In the genomic region with DNA sequence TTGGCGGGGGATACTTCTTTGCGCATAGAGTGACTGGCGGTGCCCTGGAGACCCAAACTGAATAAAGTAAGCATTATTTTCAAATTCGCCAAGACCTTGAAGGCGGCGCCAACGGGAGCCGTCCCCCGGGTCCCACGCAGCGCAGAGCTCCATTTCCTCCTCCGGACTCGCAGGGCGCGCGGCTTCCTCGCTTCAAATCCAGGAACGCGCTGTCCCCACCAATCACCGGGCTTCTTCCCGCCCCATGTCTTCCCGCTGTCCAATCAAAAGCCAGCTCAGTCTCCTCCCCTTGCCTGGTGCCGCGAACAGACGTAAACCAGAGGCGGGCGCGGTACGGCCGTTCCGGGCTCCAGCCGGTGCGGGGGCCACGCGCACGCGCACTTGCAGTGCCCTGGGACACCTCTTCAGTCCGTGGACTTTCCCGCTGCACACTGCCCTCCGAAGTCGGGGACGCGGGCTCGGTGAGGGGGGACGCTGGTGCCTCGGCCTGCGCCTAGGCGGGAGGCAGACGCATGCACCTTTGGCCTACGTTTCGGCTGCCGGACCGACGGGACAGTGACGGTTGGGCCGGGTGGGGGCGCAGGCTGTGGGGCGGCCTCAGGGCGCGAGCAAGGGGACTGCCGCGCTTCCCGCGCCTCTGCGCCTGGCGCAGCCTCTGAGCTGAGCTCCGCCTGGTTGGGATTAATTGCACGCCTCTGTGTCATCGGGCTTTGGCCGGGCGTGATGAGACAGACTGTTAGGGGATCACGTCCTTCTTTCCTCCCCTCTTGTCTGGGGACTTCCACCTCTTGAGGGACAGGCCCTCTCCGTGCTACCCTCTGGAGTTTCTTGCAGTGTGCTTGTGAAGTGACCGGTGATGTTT, we compare ENCODE assay signal across 1 cellular context.
A peak's percentile ranks its signal among the peaks of the same experiment; 100 is the strongest.
TF ChIP-seq lines count a peak whose summit lies in the region.

A gene with protein sequence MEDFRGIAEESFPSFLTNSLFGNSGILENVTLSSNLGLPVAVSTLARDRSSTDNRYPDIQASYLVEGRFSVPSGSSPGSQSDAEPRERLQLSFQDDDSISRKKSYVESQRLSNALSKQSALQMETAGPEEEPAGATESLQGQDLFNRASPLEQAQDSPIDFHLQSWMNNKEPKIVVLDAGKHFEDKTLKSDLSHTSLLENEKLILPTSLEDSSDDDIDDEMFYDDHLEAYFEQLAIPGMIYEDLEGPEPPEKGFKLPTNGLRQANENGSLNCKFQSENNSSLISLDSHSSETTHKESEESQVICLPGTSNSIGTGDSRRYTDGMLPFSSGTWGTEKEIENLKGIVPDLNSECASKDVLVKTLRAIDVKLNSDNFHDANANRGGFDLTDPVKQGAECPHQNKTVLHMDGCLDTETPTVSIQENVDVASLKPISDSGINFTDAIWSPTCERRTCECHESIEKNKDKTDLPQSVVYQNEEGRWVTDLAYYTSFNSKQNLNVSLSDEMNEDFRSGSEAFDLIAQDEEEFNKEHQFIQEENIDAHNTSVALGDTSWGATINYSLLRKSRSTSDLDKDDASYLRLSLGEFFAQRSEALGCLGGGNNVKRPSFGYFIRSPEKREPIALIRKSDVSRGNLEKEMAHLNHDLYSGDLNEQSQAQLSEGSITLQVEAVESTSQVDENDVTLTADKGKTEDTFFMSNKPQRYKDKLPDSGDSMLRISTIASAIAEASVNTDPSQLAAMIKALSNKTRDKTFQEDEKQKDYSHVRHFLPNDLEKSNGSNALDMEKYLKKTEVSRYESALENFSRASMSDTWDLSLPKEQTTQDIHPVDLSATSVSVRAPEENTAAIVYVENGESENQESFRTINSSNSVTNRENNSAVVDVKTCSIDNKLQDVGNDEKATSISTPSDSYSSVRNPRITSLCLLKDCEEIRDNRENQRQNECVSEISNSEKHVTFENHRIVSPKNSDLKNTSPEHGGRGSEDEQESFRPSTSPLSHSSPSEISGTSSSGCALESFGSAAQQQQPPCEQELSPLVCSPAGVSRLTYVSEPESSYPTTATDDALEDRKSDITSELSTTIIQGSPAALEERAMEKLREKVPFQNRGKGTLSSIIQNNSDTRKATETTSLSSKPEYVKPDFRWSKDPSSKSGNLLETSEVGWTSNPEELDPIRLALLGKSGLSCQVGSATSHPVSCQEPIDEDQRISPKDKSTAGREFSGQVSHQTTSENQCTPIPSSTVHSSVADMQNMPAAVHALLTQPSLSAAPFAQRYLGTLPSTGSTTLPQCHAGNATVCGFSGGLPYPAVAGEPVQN (N-terminal part only) (plus strand): TSS at position 386 of the 862 bp plus-strand sequence. CDS start 8,063 bp downstream, outside the sequence.

TF ChIP-seq in HepG2, 621 proteins besides CTCF, POLR2A, EP300 and RAD21 (continued from another document and continues in another):
- TF ChIP-seq, protein P1, sequence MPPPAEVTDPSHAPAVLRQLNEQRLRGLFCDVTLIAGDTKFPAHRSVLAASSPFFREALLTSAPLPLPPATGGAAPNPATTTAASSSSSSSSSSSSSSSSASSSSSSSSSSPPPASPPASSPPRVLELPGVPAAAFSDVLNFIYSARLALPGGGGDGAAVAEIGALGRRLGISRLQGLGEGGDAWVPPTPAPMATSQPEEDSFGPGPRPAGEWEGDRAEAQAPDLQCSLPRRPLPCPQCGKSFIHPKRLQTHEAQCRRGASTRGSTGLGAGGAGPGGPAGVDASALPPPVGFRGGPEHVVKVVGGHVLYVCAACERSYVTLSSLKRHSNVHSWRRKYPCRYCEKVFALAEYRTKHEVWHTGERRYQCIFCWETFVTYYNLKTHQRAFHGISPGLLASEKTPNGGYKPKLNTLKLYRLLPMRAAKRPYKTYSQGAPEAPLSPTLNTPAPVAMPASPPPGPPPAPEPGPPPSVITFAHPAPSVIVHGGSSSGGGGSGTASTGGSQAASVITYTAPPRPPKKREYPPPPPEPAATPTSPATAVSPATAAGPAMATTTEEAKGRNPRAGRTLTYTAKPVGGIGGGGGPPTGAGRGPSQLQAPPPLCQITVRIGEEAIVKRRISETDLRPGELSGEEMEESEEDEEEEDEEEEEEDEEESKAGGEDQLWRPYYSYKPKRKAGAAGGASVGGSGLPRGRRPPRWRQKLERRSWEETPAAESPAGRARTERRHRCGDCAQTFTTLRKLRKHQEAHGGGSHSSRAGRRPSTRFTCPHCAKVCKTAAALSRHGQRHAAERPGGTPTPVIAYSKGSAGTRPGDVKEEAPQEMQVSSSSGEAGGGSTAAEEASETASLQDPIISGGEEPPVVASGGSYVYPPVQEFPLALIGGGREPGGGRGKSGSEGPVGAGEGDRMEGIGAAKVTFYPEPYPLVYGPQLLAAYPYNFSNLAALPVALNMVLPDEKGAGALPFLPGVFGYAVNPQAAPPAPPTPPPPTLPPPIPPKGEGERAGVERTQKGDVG (CRISPR knock-in tag; IDR thresholded peaks at IDR 0.05; ENCODE audit: borderline replicate concordance): peak; percentile 68; the same call in 1 of the 2 replicates
- TF ChIP-seq HOXA9 (CRISPR knock-in tag; IDR thresholded peaks at IDR 0.05; ENCODE audit: borderline replicate concordance): peak; percentile 94; the same call in 1 of the 2 replicates
- no peak for TF ChIP-seq NKX3-1 (CRISPR knock-in tag; IDR thresholded peaks at IDR 0.05)
- TF ChIP-seq, protein P2, sequence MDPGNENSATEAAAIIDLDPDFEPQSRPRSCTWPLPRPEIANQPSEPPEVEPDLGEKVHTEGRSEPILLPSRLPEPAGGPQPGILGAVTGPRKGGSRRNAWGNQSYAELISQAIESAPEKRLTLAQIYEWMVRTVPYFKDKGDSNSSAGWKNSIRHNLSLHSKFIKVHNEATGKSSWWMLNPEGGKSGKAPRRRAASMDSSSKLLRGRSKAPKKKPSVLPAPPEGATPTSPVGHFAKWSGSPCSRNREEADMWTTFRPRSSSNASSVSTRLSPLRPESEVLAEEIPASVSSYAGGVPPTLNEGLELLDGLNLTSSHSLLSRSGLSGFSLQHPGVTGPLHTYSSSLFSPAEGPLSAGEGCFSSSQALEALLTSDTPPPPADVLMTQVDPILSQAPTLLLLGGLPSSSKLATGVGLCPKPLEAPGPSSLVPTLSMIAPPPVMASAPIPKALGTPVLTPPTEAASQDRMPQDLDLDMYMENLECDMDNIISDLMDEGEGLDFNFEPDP (CRISPR knock-in tag; conservative IDR thresholded peaks at IDR 0.05): no peak
- TF ChIP-seq ZNF713 (CRISPR knock-in tag; IDR thresholded peaks at IDR 0.05): 0 out of 2 replicates have a peak, but pooled peaks have one; percentile 91
- no peak for TF ChIP-seq MLLT10 (CRISPR knock-in tag; IDR thresholded peaks at IDR 0.05)
- TF ChIP-seq, protein P3, sequence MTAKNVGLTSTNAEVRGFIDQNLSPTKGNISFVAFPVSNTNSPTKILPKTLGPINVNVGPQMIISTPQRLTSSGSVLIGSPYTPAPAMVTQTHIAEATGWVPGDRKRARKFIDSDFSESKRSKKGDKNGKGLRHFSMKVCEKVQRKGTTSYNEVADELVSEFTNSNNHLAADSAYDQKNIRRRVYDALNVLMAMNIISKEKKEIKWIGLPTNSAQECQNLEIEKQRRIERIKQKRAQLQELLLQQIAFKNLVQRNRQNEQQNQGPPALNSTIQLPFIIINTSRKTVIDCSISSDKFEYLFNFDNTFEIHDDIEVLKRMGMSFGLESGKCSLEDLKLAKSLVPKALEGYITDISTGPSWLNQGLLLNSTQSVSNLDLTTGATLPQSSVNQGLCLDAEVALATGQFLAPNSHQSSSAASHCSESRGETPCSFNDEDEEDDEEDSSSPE (CRISPR knock-in tag; IDR thresholded peaks at IDR 0.05): peak; percentile 96
- TF ChIP-seq DNMT3B (CRISPR knock-in tag; conservative IDR thresholded peaks at IDR 0.05): no peak
- TF ChIP-seq, protein P4, sequence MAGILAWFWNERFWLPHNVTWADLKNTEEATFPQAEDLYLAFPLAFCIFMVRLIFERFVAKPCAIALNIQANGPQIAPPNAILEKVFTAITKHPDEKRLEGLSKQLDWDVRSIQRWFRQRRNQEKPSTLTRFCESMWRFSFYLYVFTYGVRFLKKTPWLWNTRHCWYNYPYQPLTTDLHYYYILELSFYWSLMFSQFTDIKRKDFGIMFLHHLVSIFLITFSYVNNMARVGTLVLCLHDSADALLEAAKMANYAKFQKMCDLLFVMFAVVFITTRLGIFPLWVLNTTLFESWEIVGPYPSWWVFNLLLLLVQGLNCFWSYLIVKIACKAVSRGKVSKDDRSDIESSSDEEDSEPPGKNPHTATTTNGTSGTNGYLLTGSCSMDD (CRISPR knock-in tag; IDR thresholded peaks at IDR 0.05): no peak
- no peak for TF ChIP-seq ZEB1 (IDR thresholded peaks at IDR 0.05; ENCODE audit: insufficient replicate concordance, low read depth)
- TF ChIP-seq ZSCAN9 (CRISPR knock-in tag; IDR thresholded peaks at IDR 0.05; ENCODE audit: borderline replicate concordance): 0 out of 2 replicates have a peak, but pooled peaks have one; percentile 54
- no peak for TF ChIP-seq MATR3 (CRISPR knock-in tag; IDR thresholded peaks at IDR 0.05)
- TF ChIP-seq PPARG (CRISPR knock-in tag; conservative IDR thresholded peaks at IDR 0.05): peak; percentile 56
- TF ChIP-seq BORCS8-MEF2B (CRISPR knock-in tag; IDR thresholded peaks at IDR 0.05): peak; percentile 91
- TF ChIP-seq HIVEP1 (CRISPR knock-in tag; IDR thresholded peaks at IDR 0.05): peak; percentile 89
- TF ChIP-seq, protein P5, sequence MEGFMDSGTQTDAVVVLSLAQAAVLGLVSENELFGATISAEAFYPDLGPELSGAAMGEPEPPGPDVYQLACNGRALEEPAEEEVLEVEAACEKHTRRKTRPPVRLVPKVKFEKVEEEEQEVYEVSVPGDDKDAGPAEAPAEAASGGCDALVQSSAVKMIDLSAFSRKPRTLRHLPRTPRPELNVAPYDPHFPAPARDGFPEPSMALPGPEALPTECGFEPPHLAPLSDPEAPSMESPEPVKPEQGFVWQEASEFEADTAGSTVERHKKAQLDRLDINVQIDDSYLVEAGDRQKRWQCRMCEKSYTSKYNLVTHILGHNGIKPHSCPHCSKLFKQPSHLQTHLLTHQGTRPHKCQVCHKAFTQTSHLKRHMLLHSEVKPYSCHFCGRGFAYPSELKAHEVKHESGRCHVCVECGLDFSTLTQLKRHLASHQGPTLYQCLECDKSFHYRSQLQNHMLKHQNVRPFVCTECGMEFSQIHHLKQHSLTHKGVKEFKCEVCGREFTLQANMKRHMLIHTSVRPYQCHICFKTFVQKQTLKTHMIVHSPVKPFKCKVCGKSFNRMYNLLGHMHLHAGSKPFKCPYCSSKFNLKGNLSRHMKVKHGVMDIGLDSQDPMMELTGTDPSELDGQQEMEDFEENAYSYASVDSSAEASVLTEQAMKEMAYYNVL (CRISPR knock-in tag; IDR thresholded peaks at IDR 0.05; ENCODE audit: borderline replicate concordance): peak; percentile 93
- TF ChIP-seq ERF (CRISPR knock-in tag; IDR thresholded peaks at IDR 0.05): no peak
- peak; percentile 38 for TF ChIP-seq CREM (IDR thresholded peaks at IDR 0.05)
- no peak for TF ChIP-seq CREM (CRISPR knock-in tag; IDR thresholded peaks at IDR 0.05)
- TF ChIP-seq, protein P6, sequence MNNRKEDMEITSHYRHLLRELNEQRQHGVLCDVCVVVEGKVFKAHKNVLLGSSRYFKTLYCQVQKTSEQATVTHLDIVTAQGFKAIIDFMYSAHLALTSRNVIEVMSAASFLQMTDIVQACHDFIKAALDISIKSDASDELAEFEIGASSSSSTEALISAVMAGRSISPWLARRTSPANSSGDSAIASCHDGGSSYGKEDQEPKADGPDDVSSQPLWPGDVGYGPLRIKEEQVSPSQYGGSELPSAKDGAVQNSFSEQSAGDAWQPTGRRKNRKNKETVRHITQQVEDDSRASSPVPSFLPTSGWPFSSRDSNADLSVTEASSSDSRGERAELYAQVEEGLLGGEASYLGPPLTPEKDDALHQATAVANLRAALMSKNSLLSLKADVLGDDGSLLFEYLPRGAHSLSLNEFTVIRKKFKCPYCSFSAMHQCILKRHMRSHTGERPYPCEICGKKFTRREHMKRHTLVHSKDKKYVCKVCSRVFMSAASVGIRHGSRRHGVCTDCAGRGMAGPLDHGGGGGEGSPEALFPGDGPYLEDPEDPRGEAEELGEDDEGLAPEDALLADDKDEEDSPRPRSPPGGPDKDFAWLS (CRISPR knock-in tag; IDR thresholded peaks at IDR 0.05; ENCODE audit: borderline replicate concordance): no peak
- peak; percentile 95 for TF ChIP-seq ZNF607 (CRISPR knock-in tag; IDR thresholded peaks at IDR 0.05; ENCODE audit: borderline replicate concordance)
- TF ChIP-seq CENPX (CRISPR knock-in tag; IDR thresholded peaks at IDR 0.05): no peak
- peak; percentile 94; the same call in 1 of the 2 replicates for TF ChIP-seq TOPORS (CRISPR knock-in tag; IDR thresholded peaks at IDR 0.05)
- peak; percentile 74; the same call in 1 of the 2 replicates for TF ChIP-seq SRY (CRISPR knock-in tag; IDR thresholded peaks at IDR 0.05)
- TF ChIP-seq, protein P7, sequence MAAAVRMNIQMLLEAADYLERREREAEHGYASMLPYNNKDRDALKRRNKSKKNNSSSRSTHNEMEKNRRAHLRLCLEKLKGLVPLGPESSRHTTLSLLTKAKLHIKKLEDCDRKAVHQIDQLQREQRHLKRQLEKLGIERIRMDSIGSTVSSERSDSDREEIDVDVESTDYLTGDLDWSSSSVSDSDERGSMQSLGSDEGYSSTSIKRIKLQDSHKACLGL (CRISPR knock-in tag; IDR thresholded peaks at IDR 0.05): peak; percentile 95
- TF ChIP-seq, protein P8, sequence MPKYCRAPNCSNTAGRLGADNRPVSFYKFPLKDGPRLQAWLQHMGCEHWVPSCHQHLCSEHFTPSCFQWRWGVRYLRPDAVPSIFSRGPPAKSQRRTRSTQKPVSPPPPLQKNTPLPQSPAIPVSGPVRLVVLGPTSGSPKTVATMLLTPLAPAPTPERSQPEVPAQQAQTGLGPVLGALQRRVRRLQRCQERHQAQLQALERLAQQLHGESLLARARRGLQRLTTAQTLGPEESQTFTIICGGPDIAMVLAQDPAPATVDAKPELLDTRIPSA (CRISPR knock-in tag; IDR thresholded peaks at IDR 0.05; ENCODE audit: borderline replicate concordance): 0 out of 2 replicates have a peak, but pooled peaks have one; percentile 1
- TF ChIP-seq ZSCAN12 (CRISPR knock-in tag; IDR thresholded peaks at IDR 0.05): no peak
- TF ChIP-seq, protein P9, sequence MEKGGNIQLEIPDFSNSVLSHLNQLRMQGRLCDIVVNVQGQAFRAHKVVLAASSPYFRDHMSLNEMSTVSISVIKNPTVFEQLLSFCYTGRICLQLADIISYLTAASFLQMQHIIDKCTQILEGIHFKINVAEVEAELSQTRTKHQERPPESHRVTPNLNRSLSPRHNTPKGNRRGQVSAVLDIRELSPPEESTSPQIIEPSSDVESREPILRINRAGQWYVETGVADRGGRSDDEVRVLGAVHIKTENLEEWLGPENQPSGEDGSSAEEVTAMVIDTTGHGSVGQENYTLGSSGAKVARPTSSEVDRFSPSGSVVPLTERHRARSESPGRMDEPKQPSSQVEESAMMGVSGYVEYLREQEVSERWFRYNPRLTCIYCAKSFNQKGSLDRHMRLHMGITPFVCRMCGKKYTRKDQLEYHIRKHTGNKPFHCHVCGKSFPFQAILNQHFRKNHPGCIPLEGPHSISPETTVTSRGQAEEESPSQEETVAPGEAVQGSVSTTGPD (CRISPR knock-in tag; IDR thresholded peaks at IDR 0.05): no peak
- TF ChIP-seq ZNF7 (CRISPR knock-in tag; IDR thresholded peaks at IDR 0.05): no peak
- no peak for TF ChIP-seq ZNF121 (CRISPR knock-in tag; IDR thresholded peaks at IDR 0.05)
- peak; percentile 96 for TF ChIP-seq ATF7-NPFF (CRISPR knock-in tag; IDR thresholded peaks at IDR 0.05; ENCODE audit: low read depth)
- peak; percentile 64; the same call in 1 of the 2 replicates for TF ChIP-seq SNAPC2 (CRISPR knock-in tag; IDR thresholded peaks at IDR 0.05)
- TF ChIP-seq SRSF4 (IDR thresholded peaks at IDR 0.05; ENCODE audit: low read depth, low read length, poor library complexity, severe bottlenecking): no peak
